In the genomic region with DNA sequence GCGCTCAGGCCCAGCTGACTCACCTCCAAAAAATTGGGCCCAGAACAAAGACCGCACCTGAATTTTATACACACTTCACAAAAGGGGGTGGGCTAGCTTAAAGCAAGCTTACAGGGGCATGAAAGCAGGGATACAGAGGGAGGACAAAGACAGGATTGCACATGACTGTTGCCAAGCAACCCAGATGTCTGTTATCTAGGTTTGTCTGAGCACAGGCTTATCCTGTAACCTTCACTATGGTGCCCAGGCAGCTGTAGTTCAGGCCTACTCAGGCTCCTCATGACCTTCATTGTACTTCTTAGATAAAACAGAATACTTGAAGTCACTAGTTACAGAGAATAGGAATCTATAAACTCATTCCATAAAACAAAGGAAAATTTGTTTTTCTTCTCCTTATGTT, we compare ENCODE assay signal across 2 cellular contexts. TPM values are rescaled to one million over a fixed set of nuclear protein-coding genes. Genes with fewer than 3 reads are reported as not detected.
"Had no signal": no experiment of that assay in that cellular context is flagged by ENCODE, and none has a peak within 500 bp of the region (broad histone marks: within the 10 kb centered on the region; RNA-seq: fewer than 3 reads in every experiment).

No MANE protein-coding gene starts in this region.

RNA-seq across cellular contexts. Expression of a gene that starts 49.6 kb away (rescaled TPM):
- total RNA-seq: ascending aorta had no signal
- polyA plus RNA-seq: cardiac muscle cell had no signal
